In genomic region chr10:25297466-25297865, GRCh38 we compare ENCODE assay signal across 25 cellular contexts.
DNase-seq lines count a peak whose midpoint lies in the region; ATAC-seq and TF ChIP-seq lines count a peak whose summit lies in the region.
"Had no signal": no experiment of that assay in that cellular context is flagged by ENCODE, and none has a peak within 500 bp of the region (broad histone marks: within the 10 kb centered on the region; RNA-seq: fewer than 3 reads in every experiment).

No MANE protein-coding gene starts in this region.

- no peaks in the 10 kb centered on the region for H3K9me3 Mint-ChIP-seq in mesothelial cell of epicardium
- peaks cover 3% of the 10 kb centered on the region for H3K9me3 Mint-ChIP-seq in activated CD4-positive, alpha-beta memory T cell treated with anti-CD3 and anti-CD28 coated beads, Interleukin-2, amount 10 ng/mL, durations not matched to agents 7 days and 5 days

- DNase-seq in NCI-H146 (lab: John Stamatoyannopoulos, UW) (peak; percentile 14), SK-N-DZ (ENCODE audit: low spot score) (peak; percentile 68), mesothelial cell of epicardium (ENCODE audit: low spot score in 2 of 2, unreplicated experiment in 2 of 2) (no peak), left lung (no peak), foreskin melanocyte (no peak)
- no peak for DNase-seq in activated CD4-positive, alpha-beta memory T cell treated with anti-CD3 and anti-CD28 coated beads, Interleukin-2, amount 10 ng/mL, durations not matched to agents 7 days and 5 days
- DNase-seq: 8988T; ACHN; BE2C; C1 segment of cervical spinal cord; CD4-positive, alpha-beta memory T cell; CD4-positive, CD25-positive, alpha-beta regulatory T cell; CD8-positive, alpha-beta memory T cell; COR-L47; DMS 273 treated with DMSO at 0.1 percent for 48 hours; DMS153; DMS53; DMS79; DND-41; EL; GDM1 had no signal

- no peaks in the 10 kb centered on the region for H3K36me3 Mint-ChIP-seq in mesothelial cell of epicardium
- no peaks in the 10 kb centered on the region for H3K36me3 Mint-ChIP-seq in activated CD4-positive, alpha-beta memory T cell treated with anti-CD3 and anti-CD28 coated beads, Interleukin-2, amount 10 ng/mL, durations not matched to agents 7 days and 5 days (ENCODE audit: low read depth)
- H3K36me3 Mint-ChIP-seq: CD14-positive monocyte; CD4-positive, alpha-beta memory T cell; CD4-positive, CD25-positive, alpha-beta regulatory T cell; CD8-positive, alpha-beta memory T cell had no signal

- H3K9me3 ChIP-seq in left lung = peaks cover 0 to 3% of the 10 kb centered on the region in 2 donors
- H3K9me3 ChIP-seq: BE2C, BLaER1 had no signal

- no peaks in the 10 kb centered on the region for H3K27me3 ChIP-seq in left lung
- H3K27me3 ChIP-seq: BE2C, BLaER1 had no signal

- no peaks in the 10 kb centered on the region for H3K4me1 ChIP-seq in left lung
- H3K4me1 ChIP-seq: BE2C, BLaER1 had no signal

- intact Hi-C loops in left lung (cut with DNase I) = no loop called here

- H3K27ac ChIP-seq in left lung = no peak overlapping the region
- H3K27ac ChIP-seq: BLaER1 had no signal

- no peaks in the 10 kb centered on the region for H3K36me3 ChIP-seq in left lung
- H3K36me3 ChIP-seq: BE2C, BLaER1 had no signal

- H3K4me1 Mint-ChIP-seq in mesothelial cell of epicardium = peaks cover 28% of the 10 kb centered on the region
- no peaks in the 10 kb centered on the region for H3K4me1 Mint-ChIP-seq in activated CD4-positive, alpha-beta memory T cell treated with anti-CD3 and anti-CD28 coated beads, Interleukin-2, amount 10 ng/mL, durations not matched to agents 7 days and 5 days
- H3K4me1 Mint-ChIP-seq: CD14-positive monocyte; CD4-positive, alpha-beta memory T cell; CD4-positive, CD25-positive, alpha-beta regulatory T cell; CD8-positive, alpha-beta memory T cell had no signal

- CTCF ChIA-PET in activated CD4-positive, alpha-beta memory T cell treated with anti-CD3 and anti-CD28 coated beads, Interleukin-2, amount 10 ng/mL, durations not matched to agents 7 days and 5 days (lab: Charles Lee) = no interaction called here

- TF ChIP-seq CTCF in mesothelial cell of epicardium (IDR thresholded peaks at IDR 0.05; ENCODE audit: unreplicated experiment) = no peak
- TF ChIP-seq CTCF in left lung (IDR thresholded peaks at IDR 0.05) = no peak

- ATAC-seq in HG03521 (IDR thresholded peaks at IDR 0.05; ENCODE audit: unreplicated experiment) (no peak), left lung (no peak)
- ATAC-seq: GM12878 had no signal

- POLR2A ChIA-PET in activated CD4-positive, alpha-beta memory T cell treated with anti-CD3 and anti-CD28 coated beads, Interleukin-2, amount 10 ng/mL, durations not matched to agents 7 days and 5 days (lab: Charles Lee) = no interaction called here

- peak overlapping the region; percentile 6 for H3K27ac Mint-ChIP-seq in mesothelial cell of epicardium
- H3K27ac Mint-ChIP-seq in activated CD4-positive, alpha-beta memory T cell treated with anti-CD3 and anti-CD28 coated beads, Interleukin-2, amount 10 ng/mL, durations not matched to agents 7 days and 5 days = no peak overlapping the region
- H3K27ac Mint-ChIP-seq: CD14-positive monocyte; CD4-positive, alpha-beta memory T cell; CD4-positive, CD25-positive, alpha-beta regulatory T cell; CD8-positive, alpha-beta memory T cell had no signal

- no peak overlapping the region for H3K4me3 Mint-ChIP-seq in mesothelial cell of epicardium
- H3K4me3 Mint-ChIP-seq in activated CD4-positive, alpha-beta memory T cell treated with anti-CD3 and anti-CD28 coated beads, Interleukin-2, amount 10 ng/mL, durations not matched to agents 7 days and 5 days = no peak overlapping the region
- H3K4me3 Mint-ChIP-seq: CD14-positive monocyte; CD4-positive, alpha-beta memory T cell; CD4-positive, CD25-positive, alpha-beta regulatory T cell; CD8-positive, alpha-beta memory T cell had no signal

- no peaks in the 10 kb centered on the region for H3K27me3 Mint-ChIP-seq in mesothelial cell of epicardium (ENCODE audit: low read depth)
- no peaks in the 10 kb centered on the region for H3K27me3 Mint-ChIP-seq in activated CD4-positive, alpha-beta memory T cell treated with anti-CD3 and anti-CD28 coated beads, Interleukin-2, amount 10 ng/mL, durations not matched to agents 7 days and 5 days
- H3K27me3 Mint-ChIP-seq: CD4-positive, alpha-beta memory T cell; CD4-positive, CD25-positive, alpha-beta regulatory T cell; CD8-positive, alpha-beta memory T cell had no signal

- H3K4me3 ChIP-seq in left lung = no peak overlapping the region
- H3K4me3 ChIP-seq: BLaER1, GM12878 had no signal

Comparison
In these comparisons a context has a peak if more than half of its experiments do, and no peak if none do; other contexts are left out.
1. DNase-seq: peak in NCI-H146 (single experiment) and SK-N-DZ (single experiment); none in mesothelial cell of epicardium (0 of 2), activated CD4-positive, alpha-beta memory T cell treated with anti-CD3 and anti-CD28 coated beads, Interleukin-2, amount 10 ng/mL, durations not matched to agents 7 days and 5 days (single experiment), left lung (0 of 2) and foreskin melanocyte (single experiment).